ENCODE assay signal across 8 cellular contexts in the genomic region with DNA sequence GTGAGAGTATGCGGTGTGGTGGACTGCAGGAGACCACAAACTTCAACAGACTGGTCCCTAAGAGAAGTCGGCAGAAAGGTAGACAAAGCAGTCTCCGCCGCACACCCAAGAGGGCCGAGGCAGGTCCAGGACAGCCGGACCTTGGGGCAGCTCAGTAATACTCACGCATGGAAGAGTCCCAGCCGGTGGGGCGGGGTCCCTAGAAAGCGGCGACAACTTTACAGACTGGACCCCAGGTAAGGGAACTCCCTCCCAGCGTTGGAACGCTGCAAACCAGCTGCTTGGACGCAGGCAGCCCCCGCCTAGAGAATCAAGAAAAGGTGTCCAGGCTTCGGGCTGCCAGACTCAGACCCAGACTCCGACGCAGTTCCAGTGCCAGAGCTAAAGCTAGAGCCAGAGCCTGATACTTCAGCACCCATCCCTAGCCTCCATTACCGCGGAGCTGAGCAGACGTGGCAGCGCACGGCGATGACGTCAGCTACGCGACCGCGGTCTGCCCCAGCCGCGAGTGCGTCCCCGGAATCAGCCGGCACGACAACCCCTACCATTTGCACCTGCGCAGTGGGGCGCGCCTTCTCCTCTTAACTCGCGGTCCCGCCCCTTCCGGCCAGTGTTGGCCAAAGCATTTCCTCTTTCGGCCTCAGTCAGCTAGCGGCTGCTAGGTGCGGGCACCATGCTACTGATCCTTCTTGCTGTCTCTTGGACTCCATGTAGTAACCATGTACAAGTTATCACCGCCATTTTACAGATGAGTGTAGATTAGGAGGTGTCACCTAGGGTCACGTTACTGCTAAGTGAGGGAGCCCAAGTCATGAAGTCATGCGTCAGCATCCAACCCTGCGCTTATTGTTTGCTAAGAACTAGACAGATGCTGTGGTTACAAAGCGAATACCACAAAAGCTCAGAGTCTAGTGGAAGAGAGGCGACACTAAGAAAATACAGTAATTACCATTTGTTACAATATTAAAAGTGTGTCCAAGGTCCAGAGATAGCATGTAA. TPM values are rescaled to one million over a fixed set of nuclear protein-coding genes. Genes with fewer than 3 reads are reported as not detected.
DNase-seq lines count a peak whose midpoint lies in the region; ATAC-seq and FAIRE-seq lines count a peak whose summit lies in the region.

Gene TMEM39A (minus strand): TSS at position 445 of the 999 bp plus-strand sequence. CDS start 1,541 bp downstream, outside the sequence.

- H3K9me3 ChIP-seq in KOPT-K1 (ENCODE audit: insufficient read depth, low read length, poor library complexity, severe bottlenecking) (no peaks in the 10 kb centered on the region), muscle layer of colon (ENCODE audit: low read length) (no peaks in the 10 kb centered on the region)

- peak; percentile 97 for DNase-seq in DMS79 (lab: John Stamatoyannopoulos, UW)
- peak; percentile 95 for DNase-seq in RCC 7860 (ENCODE audit: low spot score)
- peak; percentile 99 for DNase-seq in activated T-cell treated with anti-CD3 and anti-CD28 coated beads, Interleukin-2, amount 50 U/mL, for 72 hours
- peak; percentile 99 for DNase-seq in stimulated activated CD8-positive, alpha-beta memory T cell treated with anti-CD3 and anti-CD28 coated beads, Interleukin-7, amount 100 ng/mL, for 24 hours (ENCODE audit: low read depth)

- ATAC-seq in GM21786 (IDR thresholded peaks at IDR 0.05; ENCODE audit: unreplicated experiment) (peak; percentile 94), esophagus mucosa (peak; percentile 99)
- ATAC-seq in activated T-cell treated with anti-CD3 and anti-CD28 coated beads, Interleukin-2, amount 50 U/mL, for 72 hours (replicated peaks in 1 of 2): peak; percentile 95

- peaks cover 16% of the 10 kb centered on the region for H3K4me1 ChIP-seq in muscle layer of colon (ENCODE audit: insufficient read depth, low read length)

- FAIRE-seq in RCC 7860 (lab: Jason Lieb, UNC): peak; percentile 83

- no peaks in the 10 kb centered on the region for H3K27me3 Mint-ChIP-seq in activated T-cell treated with anti-CD3 and anti-CD28 coated beads, Interleukin-2, amount 50 U/mL, for 72 hours (ENCODE audit: low read depth)

- H3K9me3 Mint-ChIP-seq in activated T-cell treated with anti-CD3 and anti-CD28 coated beads, Interleukin-2, amount 50 U/mL, for 72 hours: no peaks in the 10 kb centered on the region

- H3K27me3 ChIP-seq in muscle layer of colon (ENCODE audit: control insufficient read depth in 1 of 2, insufficient read depth in 2 of 2, low read length in 2 of 2): no peaks in the 10 kb centered on the region

- H3K27ac Mint-ChIP-seq in activated T-cell treated with anti-CD3 and anti-CD28 coated beads, Interleukin-2, amount 50 U/mL, for 72 hours: peak within 1 kb of the TSS; percentile 99

- H3K4me3 ChIP-seq in muscle layer of colon (ENCODE audit: low read depth in 1 of 2, low read length in 2 of 2): peak within 1 kb of the TSS; percentile 60 to 89

- peaks cover 59% of the 10 kb centered on the region for H3K4me1 Mint-ChIP-seq in activated T-cell treated with anti-CD3 and anti-CD28 coated beads, Interleukin-2, amount 50 U/mL, for 72 hours (ENCODE audit: low read depth)

- peak within 1 kb of the TSS; percentile 77 for H3K9ac ChIP-seq in muscle layer of colon (ENCODE audit: low read length)

- peak within 1 kb of the TSS; percentile 77 to 98 for H3K4me3 Mint-ChIP-seq in activated T-cell treated with anti-CD3 and anti-CD28 coated beads, Interleukin-2, amount 50 U/mL, for 72 hours

- peaks cover 18 to 20% of the 10 kb centered on the region in 2 donors for H3K36me3 Mint-ChIP-seq in activated T-cell treated with anti-CD3 and anti-CD28 coated beads, Interleukin-2, amount 50 U/mL, for 72 hours (ENCODE audit: insufficient read depth in 2 of 2)

- H3K27ac ChIP-seq in KOPT-K1 (ENCODE audit: low read depth, low read length, poor library complexity, severe bottlenecking) (peak within 1 kb of the TSS; percentile 76), muscle layer of colon (ENCODE audit: low read depth, low read length) (peak within 1 kb of the TSS; percentile 59)

- H3K36me3 ChIP-seq in KOPT-K1 (ENCODE audit: insufficient read depth, low read length): peaks cover 33% of the 10 kb centered on the region
- peaks cover 6% of the 10 kb centered on the region for H3K36me3 ChIP-seq in muscle layer of colon (ENCODE audit: insufficient read depth, low read length)

RNA-seq across cellular contexts. Expression of gene TMEM39A, which starts in this region (rescaled TPM):
- total RNA-seq in activated T-cell treated with anti-CD3 and anti-CD28 coated beads, Interleukin-2, amount 50 U/mL, for 72 hours: 10 to 100 TPM; 47.7 to 67.4 TPM
- total RNA-seq in esophagus mucosa: 13.1 TPM

Comparison
In these comparisons a context has a peak if more than half of its experiments do, and no peak if none do; other contexts are left out.
1. Peak in every context shown above with its lines: DNase-seq, ATAC-seq, H3K4me3 ChIP-seq and H3K27ac ChIP-seq.